1 cellular context compared by ENCODE assay signal in the genomic region with DNA sequence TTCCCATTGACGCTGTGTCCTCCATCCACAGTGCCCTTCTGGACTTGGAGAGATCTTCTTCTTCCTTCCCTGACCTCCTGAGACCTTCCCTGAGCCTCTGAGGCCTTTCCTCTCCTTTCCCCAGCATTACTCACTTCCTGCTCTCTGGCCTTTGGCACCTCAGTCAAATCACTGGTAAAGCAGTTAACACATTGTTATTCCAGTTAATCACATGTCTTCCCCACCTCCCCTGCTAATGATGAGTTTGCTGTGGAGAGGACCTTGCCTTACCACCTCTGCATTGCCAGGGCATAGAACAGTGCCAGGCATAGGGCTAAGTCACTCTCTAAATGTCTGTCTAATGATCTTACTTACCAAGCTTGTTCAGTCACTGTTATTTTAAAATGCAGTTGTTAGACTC.
TF ChIP-seq lines count a peak whose summit lies in the region.

No MANE protein-coding gene starts in this region.

TF ChIP-seq in HepG2, 621 proteins besides CTCF, POLR2A, EP300 and RAD21 (continued from another document and continues in another):
- no peak for TF ChIP-seq GABPA (IDR thresholded peaks at IDR 0.05; ENCODE audit: low read depth, low read length)
- TF ChIP-seq GABPA (CRISPR knock-in tag; IDR thresholded peaks at IDR 0.05; ENCODE audit: low read depth) = peak; percentile 38; the same call in 1 of the 2 replicates
- no peak for TF ChIP-seq ZNF746 (CRISPR knock-in tag; IDR thresholded peaks at IDR 0.05)
- no peak for TF ChIP-seq KMT2B (CRISPR knock-in tag; IDR thresholded peaks at IDR 0.05)
- no peak for TF ChIP-seq ZNF713 (CRISPR knock-in tag; IDR thresholded peaks at IDR 0.05)
- TF ChIP-seq FOXP1 (IDR thresholded peaks at IDR 0.05) = no peak
- TF ChIP-seq FOXP1 (CRISPR knock-in tag; IDR thresholded peaks at IDR 0.05) = 0 out of 2 replicates have a peak, but pooled peaks have one; percentile 11
- TF ChIP-seq NFIC (IDR thresholded peaks at IDR 0.05; ENCODE audit: low read length) = no peak
- no peak for TF ChIP-seq HNRNPLL (IDR thresholded peaks at IDR 0.05; ENCODE audit: low read depth, low read length, poor library complexity, severe bottlenecking)
- TF ChIP-seq ZSCAN31 (CRISPR knock-in tag; IDR thresholded peaks at IDR 0.05; ENCODE audit: low read depth) = no peak
- peak; percentile 24; the same call in 1 of the 2 replicates for TF ChIP-seq HDAC2 (CRISPR knock-in tag; IDR thresholded peaks at IDR 0.05)
- TF ChIP-seq, protein P1, sequence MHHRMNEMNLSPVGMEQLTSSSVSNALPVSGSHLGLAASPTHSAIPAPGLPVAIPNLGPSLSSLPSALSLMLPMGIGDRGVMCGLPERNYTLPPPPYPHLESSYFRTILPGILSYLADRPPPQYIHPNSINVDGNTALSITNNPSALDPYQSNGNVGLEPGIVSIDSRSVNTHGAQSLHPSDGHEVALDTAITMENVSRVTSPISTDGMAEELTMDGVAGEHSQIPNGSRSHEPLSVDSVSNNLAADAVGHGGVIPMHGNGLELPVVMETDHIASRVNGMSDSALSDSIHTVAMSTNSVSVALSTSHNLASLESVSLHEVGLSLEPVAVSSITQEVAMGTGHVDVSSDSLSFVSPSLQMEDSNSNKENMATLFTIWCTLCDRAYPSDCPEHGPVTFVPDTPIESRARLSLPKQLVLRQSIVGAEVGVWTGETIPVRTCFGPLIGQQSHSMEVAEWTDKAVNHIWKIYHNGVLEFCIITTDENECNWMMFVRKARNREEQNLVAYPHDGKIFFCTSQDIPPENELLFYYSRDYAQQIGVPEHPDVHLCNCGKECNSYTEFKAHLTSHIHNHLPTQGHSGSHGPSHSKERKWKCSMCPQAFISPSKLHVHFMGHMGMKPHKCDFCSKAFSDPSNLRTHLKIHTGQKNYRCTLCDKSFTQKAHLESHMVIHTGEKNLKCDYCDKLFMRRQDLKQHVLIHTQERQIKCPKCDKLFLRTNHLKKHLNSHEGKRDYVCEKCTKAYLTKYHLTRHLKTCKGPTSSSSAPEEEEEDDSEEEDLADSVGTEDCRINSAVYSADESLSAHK (CRISPR knock-in tag; IDR thresholded peaks at IDR 0.05; ENCODE audit: borderline replicate concordance) = no peak
- no peak for TF ChIP-seq ZNF12 (CRISPR knock-in tag; IDR thresholded peaks at IDR 0.05)
- no peak for TF ChIP-seq ZNF44 (CRISPR knock-in tag; IDR thresholded peaks at IDR 0.05)
- TF ChIP-seq KDM1A (CRISPR knock-in tag; IDR thresholded peaks at IDR 0.05) = no peak
- no peak for TF ChIP-seq ATF1 (CRISPR knock-in tag; IDR thresholded peaks at IDR 0.05)
- TF ChIP-seq, protein P2, sequence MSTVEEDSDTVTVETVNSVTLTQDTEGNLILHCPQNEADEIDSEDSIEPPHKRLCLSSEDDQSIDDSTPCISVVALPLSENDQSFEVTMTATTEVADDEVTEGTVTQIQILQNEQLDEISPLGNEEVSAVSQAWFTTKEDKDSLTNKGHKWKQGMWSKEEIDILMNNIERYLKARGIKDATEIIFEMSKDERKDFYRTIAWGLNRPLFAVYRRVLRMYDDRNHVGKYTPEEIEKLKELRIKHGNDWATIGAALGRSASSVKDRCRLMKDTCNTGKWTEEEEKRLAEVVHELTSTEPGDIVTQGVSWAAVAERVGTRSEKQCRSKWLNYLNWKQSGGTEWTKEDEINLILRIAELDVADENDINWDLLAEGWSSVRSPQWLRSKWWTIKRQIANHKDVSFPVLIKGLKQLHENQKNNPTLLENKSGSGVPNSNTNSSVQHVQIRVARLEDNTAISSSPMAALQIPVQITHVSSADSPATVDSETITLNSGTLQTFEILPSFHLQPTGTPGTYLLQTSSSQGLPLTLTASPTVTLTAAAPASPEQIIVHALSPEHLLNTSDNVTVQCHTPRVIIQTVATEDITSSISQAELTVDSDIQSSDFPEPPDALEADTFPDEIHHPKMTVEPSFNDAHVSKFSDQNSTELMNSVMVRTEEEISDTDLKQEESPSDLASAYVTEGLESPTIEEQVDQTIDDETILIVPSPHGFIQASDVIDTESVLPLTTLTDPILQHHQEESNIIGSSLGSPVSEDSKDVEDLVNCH (CRISPR knock-in tag; IDR thresholded peaks at IDR 0.05) = no peak
- no peak for TF ChIP-seq KLF13 (CRISPR knock-in tag; IDR thresholded peaks at IDR 0.05)
- TF ChIP-seq SP5 (CRISPR knock-in tag; IDR thresholded peaks at IDR 0.05; ENCODE audit: borderline replicate concordance, low read depth) = no peak
- TF ChIP-seq, protein P3, sequence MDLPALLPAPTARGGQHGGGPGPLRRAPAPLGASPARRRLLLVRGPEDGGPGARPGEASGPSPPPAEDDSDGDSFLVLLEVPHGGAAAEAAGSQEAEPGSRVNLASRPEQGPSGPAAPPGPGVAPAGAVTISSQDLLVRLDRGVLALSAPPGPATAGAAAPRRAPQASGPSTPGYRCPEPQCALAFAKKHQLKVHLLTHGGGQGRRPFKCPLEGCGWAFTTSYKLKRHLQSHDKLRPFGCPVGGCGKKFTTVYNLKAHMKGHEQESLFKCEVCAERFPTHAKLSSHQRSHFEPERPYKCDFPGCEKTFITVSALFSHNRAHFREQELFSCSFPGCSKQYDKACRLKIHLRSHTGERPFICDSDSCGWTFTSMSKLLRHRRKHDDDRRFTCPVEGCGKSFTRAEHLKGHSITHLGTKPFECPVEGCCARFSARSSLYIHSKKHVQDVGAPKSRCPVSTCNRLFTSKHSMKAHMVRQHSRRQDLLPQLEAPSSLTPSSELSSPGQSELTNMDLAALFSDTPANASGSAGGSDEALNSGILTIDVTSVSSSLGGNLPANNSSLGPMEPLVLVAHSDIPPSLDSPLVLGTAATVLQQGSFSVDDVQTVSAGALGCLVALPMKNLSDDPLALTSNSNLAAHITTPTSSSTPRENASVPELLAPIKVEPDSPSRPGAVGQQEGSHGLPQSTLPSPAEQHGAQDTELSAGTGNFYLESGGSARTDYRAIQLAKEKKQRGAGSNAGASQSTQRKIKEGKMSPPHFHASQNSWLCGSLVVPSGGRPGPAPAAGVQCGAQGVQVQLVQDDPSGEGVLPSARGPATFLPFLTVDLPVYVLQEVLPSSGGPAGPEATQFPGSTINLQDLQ (CRISPR knock-in tag; IDR thresholded peaks at IDR 0.05) = no peak
- 0 out of 2 replicates have a peak, but pooled peaks have one; percentile 25 for TF ChIP-seq ELF1 (CRISPR knock-in tag; IDR thresholded peaks at IDR 0.05)
- no peak for TF ChIP-seq PCBP2 (optimal IDR thresholded peaks at IDR 0.05; ENCODE audit: low read depth, low read length, poor library complexity, severe bottlenecking)
- no peak for TF ChIP-seq MEIS2 (CRISPR knock-in tag; IDR thresholded peaks at IDR 0.05)
- TF ChIP-seq MEIS1 (CRISPR knock-in tag; IDR thresholded peaks at IDR 0.05; ENCODE audit: borderline replicate concordance) = no peak
- no peak for TF ChIP-seq ZSCAN22 (CRISPR knock-in tag; IDR thresholded peaks at IDR 0.05)
- TF ChIP-seq HES4 (CRISPR knock-in tag; IDR thresholded peaks at IDR 0.05; ENCODE audit: borderline replicate concordance) = no peak
- TF ChIP-seq RFXAP (CRISPR knock-in tag; IDR thresholded peaks at IDR 0.05; ENCODE audit: borderline replicate concordance) = no peak
- TF ChIP-seq FOXM1 (CRISPR knock-in tag; IDR thresholded peaks at IDR 0.05) = no peak
- TF ChIP-seq ZNF496 (CRISPR knock-in tag; IDR thresholded peaks at IDR 0.05; ENCODE audit: insufficient replicate concordance) = no peak
- TF ChIP-seq, protein P4, sequence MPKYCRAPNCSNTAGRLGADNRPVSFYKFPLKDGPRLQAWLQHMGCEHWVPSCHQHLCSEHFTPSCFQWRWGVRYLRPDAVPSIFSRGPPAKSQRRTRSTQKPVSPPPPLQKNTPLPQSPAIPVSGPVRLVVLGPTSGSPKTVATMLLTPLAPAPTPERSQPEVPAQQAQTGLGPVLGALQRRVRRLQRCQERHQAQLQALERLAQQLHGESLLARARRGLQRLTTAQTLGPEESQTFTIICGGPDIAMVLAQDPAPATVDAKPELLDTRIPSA (CRISPR knock-in tag; IDR thresholded peaks at IDR 0.05; ENCODE audit: borderline replicate concordance) = no peak
- no peak for TF ChIP-seq CBFB (CRISPR knock-in tag; IDR thresholded peaks at IDR 0.05)
- TF ChIP-seq PAF1 (CRISPR knock-in tag; IDR thresholded peaks at IDR 0.05) = no peak
- no peak for TF ChIP-seq ZFP37 (CRISPR knock-in tag; IDR thresholded peaks at IDR 0.05; ENCODE audit: borderline replicate concordance)
- TF ChIP-seq, protein P5, sequence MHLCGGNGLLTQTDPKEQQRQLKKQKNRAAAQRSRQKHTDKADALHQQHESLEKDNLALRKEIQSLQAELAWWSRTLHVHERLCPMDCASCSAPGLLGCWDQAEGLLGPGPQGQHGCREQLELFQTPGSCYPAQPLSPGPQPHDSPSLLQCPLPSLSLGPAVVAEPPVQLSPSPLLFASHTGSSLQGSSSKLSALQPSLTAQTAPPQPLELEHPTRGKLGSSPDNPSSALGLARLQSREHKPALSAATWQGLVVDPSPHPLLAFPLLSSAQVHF (CRISPR knock-in tag; IDR thresholded peaks at IDR 0.05) = no peak
- no peak for TF ChIP-seq ZFP41 (CRISPR knock-in tag; IDR thresholded peaks at IDR 0.05; ENCODE audit: borderline replicate concordance)
- peak; percentile 46; the same call in 1 of the 2 replicates for TF ChIP-seq ZNF652 (CRISPR knock-in tag; IDR thresholded peaks at IDR 0.05; ENCODE audit: borderline replicate concordance, low read depth)
- TF ChIP-seq HNRNPK (IDR thresholded peaks at IDR 0.05; ENCODE audit: low read depth, low read length, poor library complexity, severe bottlenecking) = no peak
- no peak for TF ChIP-seq TCF12 (IDR thresholded peaks at IDR 0.05)
- TF ChIP-seq TCF12 (CRISPR knock-in tag; IDR thresholded peaks at IDR 0.05) = no peak
- TF ChIP-seq RXRB (CRISPR knock-in tag; IDR thresholded peaks at IDR 0.05; ENCODE audit: borderline replicate concordance) = peak; percentile 72; the same call in 1 of the 2 replicates
- no peak for TF ChIP-seq ZNF720 (CRISPR knock-in tag; IDR thresholded peaks at IDR 0.05)
- TF ChIP-seq, protein P6, sequence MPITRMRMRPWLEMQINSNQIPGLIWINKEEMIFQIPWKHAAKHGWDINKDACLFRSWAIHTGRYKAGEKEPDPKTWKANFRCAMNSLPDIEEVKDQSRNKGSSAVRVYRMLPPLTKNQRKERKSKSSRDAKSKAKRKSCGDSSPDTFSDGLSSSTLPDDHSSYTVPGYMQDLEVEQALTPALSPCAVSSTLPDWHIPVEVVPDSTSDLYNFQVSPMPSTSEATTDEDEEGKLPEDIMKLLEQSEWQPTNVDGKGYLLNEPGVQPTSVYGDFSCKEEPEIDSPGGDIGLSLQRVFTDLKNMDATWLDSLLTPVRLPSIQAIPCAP (CRISPR knock-in tag; IDR thresholded peaks at IDR 0.05; ENCODE audit: low read depth) = no peak
- no peak for TF ChIP-seq TARDBP (CRISPR knock-in tag; IDR thresholded peaks at IDR 0.05)
- TF ChIP-seq FOSL2 (CRISPR knock-in tag; IDR thresholded peaks at IDR 0.05) = peak; percentile 70
- TF ChIP-seq ETV5 (CRISPR knock-in tag; IDR thresholded peaks at IDR 0.05; ENCODE audit: borderline replicate concordance) = peak; percentile 76; the same call in 1 of the 2 replicates
- no peak for TF ChIP-seq SOX13 (IDR thresholded peaks at IDR 0.05)
- TF ChIP-seq SOX13 (CRISPR knock-in tag; conservative IDR thresholded peaks at IDR 0.05 in 1 of 2, IDR thresholded peaks at IDR 0.05 in 1 of 2) = no peak
- TF ChIP-seq, protein P7, sequence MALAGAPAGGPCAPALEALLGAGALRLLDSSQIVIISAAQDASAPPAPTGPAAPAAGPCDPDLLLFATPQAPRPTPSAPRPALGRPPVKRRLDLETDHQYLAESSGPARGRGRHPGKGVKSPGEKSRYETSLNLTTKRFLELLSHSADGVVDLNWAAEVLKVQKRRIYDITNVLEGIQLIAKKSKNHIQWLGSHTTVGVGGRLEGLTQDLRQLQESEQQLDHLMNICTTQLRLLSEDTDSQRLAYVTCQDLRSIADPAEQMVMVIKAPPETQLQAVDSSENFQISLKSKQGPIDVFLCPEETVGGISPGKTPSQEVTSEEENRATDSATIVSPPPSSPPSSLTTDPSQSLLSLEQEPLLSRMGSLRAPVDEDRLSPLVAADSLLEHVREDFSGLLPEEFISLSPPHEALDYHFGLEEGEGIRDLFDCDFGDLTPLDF (CRISPR knock-in tag; IDR thresholded peaks at IDR 0.05) = no peak
- TF ChIP-seq ZNF547 (CRISPR knock-in tag; IDR thresholded peaks at IDR 0.05) = no peak
- 0 out of 2 replicates have a peak, but pooled peaks have one; percentile 14 for TF ChIP-seq FOSL1 (CRISPR knock-in tag; IDR thresholded peaks at IDR 0.05; ENCODE audit: borderline replicate concordance)
- TF ChIP-seq KDM5A (IDR thresholded peaks at IDR 0.05; ENCODE audit: borderline replicate concordance, low read length) = no peak
- TF ChIP-seq REPIN1 (CRISPR knock-in tag; IDR thresholded peaks at IDR 0.05; ENCODE audit: borderline replicate concordance, low read depth) = no peak
- TF ChIP-seq FOXK2 (IDR thresholded peaks at IDR 0.05) = no peak
- TF ChIP-seq ELF4 (CRISPR knock-in tag; IDR thresholded peaks at IDR 0.05; ENCODE audit: borderline replicate concordance) = no peak
- TF ChIP-seq SIX1 (CRISPR knock-in tag; IDR thresholded peaks at IDR 0.05; ENCODE audit: borderline replicate concordance) = no peak
- TF ChIP-seq, protein P8, sequence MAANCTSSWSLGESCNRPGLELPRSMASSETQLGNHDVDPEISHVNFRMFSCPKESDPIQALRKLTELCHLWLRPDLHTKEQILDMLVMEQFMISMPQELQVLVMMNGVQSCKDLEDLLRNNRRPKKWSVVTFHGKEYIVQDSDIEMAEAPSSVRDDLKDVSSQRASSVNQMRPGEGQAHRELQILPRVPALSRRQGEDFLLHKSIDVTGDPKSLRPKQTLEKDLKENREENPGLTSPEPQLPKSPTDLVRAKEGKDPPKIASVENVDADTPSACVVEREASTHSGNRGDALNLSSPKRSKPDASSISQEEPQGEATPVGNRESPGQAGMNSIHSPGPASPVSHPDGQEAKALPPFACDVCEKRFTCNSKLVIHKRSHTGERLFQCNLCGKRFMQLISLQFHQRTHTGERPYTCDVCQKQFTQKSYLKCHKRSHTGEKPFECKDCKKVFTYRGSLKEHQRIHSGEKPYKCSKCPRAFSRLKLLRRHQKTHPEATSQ (CRISPR knock-in tag; IDR thresholded peaks at IDR 0.05; ENCODE audit: borderline replicate concordance) = no peak
- peak; percentile 43; the same call in 1 of the 2 replicates for TF ChIP-seq SALL1 (CRISPR knock-in tag; IDR thresholded peaks at IDR 0.05)
- TF ChIP-seq ZNF180 (CRISPR knock-in tag; IDR thresholded peaks at IDR 0.05; ENCODE audit: borderline replicate concordance, low read depth) = no peak
- TF ChIP-seq, protein P9, sequence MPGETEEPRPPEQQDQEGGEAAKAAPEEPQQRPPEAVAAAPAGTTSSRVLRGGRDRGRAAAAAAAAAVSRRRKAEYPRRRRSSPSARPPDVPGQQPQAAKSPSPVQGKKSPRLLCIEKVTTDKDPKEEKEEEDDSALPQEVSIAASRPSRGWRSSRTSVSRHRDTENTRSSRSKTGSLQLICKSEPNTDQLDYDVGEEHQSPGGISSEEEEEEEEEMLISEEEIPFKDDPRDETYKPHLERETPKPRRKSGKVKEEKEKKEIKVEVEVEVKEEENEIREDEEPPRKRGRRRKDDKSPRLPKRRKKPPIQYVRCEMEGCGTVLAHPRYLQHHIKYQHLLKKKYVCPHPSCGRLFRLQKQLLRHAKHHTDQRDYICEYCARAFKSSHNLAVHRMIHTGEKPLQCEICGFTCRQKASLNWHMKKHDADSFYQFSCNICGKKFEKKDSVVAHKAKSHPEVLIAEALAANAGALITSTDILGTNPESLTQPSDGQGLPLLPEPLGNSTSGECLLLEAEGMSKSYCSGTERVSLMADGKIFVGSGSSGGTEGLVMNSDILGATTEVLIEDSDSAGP (CRISPR knock-in tag; IDR thresholded peaks at IDR 0.05; ENCODE audit: borderline replicate concordance) = no peak
- TF ChIP-seq, protein P10, sequence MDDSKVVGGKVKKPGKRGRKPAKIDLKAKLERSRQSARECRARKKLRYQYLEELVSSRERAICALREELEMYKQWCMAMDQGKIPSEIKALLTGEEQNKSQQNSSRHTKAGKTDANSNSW (CRISPR knock-in tag; IDR thresholded peaks at IDR 0.05; ENCODE audit: borderline replicate concordance) = no peak
- no peak for TF ChIP-seq EZH2 (conservative IDR thresholded peaks at IDR 0.05; ENCODE audit: low read depth, low read length)
